ENCODE assay signal across 10 cellular contexts in genomic region chr2:224570328-224570993, GRCh38. TPM values are rescaled to one million over a fixed set of nuclear protein-coding genes. Genes with fewer than 3 reads are reported as not detected.
DNase-seq lines count a peak whose midpoint lies in the region; ATAC-seq, FAIRE-seq and TF ChIP-seq lines count a peak whose summit lies in the region.
"Had no signal": no experiment of that assay in that cellular context is flagged by ENCODE, and none has a peak within 500 bp of the region (broad histone marks: within the 10 kb centered on the region; RNA-seq: fewer than 3 reads in every experiment).

No MANE protein-coding gene starts in this region.

- no peaks in the 10 kb centered on the region for H3K27me3 ChIP-seq in keratinocyte (ENCODE audit: control insufficient read depth, extremely low read depth, insufficient read depth, low read length)

- peak; percentile 41 for FAIRE-seq in keratinocyte (lab: Jason Lieb, UNC)

- peaks cover 0 to 6% of the 10 kb centered on the region in 2 experiments for H3K36me3 ChIP-seq in keratinocyte (ENCODE audit: control insufficient read depth in 2 of 2, extremely low read depth in 1 of 2, insufficient read depth in 2 of 2, low read length in 2 of 2)

- ATAC-seq in GM21717 (IDR thresholded peaks at IDR 0.05; ENCODE audit: unreplicated experiment) (peak; percentile 48), SK-N-SH treated with all-trans-retinoic acid at 6 μM for 48 hours (peak; percentile 53; the same call in 2 of the 3 replicates), GM19455 (IDR thresholded peaks at IDR 0.05; ENCODE audit: unreplicated experiment) (no peak), HG03196 (IDR thresholded peaks at IDR 0.05; ENCODE audit: unreplicated experiment) (no peak), HG02884 (IDR thresholded peaks at IDR 0.05; ENCODE audit: unreplicated experiment) (no peak)
- ATAC-seq: PC-3 had no signal

- H4K20me1 ChIP-seq in keratinocyte (ENCODE audit: control insufficient read depth, extremely low read depth, insufficient read depth, low read length): peaks cover 14% of the 10 kb centered on the region

- peaks cover 2% of the 10 kb centered on the region for H3K9me3 ChIP-seq in keratinocyte (ENCODE audit: control insufficient read depth, low read depth, low read length)

- H3K27ac ChIP-seq in keratinocyte (ENCODE audit: control insufficient read depth, insufficient read depth, low read length): no peak overlapping the region

- no peak for TF ChIP-seq CTCF in keratinocyte (optimal IDR thresholded peaks at IDR 0.05 in 1 of 3, IDR thresholded peaks at IDR 0.05 in 1 of 3, conservative IDR thresholded peaks at IDR 0.05 in 1 of 3; ENCODE audit: extremely low read depth in 1 of 3, insufficient read depth in 2 of 3, low read length in 3 of 3)

- no peaks in the 10 kb centered on the region for H3K4me1 ChIP-seq in keratinocyte (ENCODE audit: control insufficient read depth, extremely low read depth, insufficient read depth, low read length)

- no peak overlapping the region for H3K4me3 ChIP-seq in keratinocyte (ENCODE audit: control insufficient read depth in 2 of 3, extremely low read depth in 1 of 3, insufficient read depth in 2 of 3, low read depth in 1 of 3, low read length in 3 of 3)

- peaks cover 97% of the 10 kb centered on the region for H3K79me2 ChIP-seq in keratinocyte (ENCODE audit: control insufficient read depth, insufficient read depth, low read length)

- H3K9ac ChIP-seq in keratinocyte (ENCODE audit: control insufficient read depth, extremely low read depth, insufficient read depth, low read length): no peak overlapping the region

- DNase-seq in Ammon's horn (ENCODE audit: low spot score): peak; percentile 37
- no peak for DNase-seq in keratinocyte (ENCODE audit: low read depth, low spot score)
- DNase-seq in central memory CD4-positive, alpha-beta T cell: no peak
- DNase-seq: activated CD8-positive, alpha-beta memory T cell treated with anti-CD3 and anti-CD28 coated beads, Interleukin-2, amount 50 U/mL, for 48 hours; PC-3 had no signal

- no peak overlapping the region for H3K4me2 ChIP-seq in keratinocyte (ENCODE audit: control insufficient read depth, extremely low read depth, insufficient read depth, low read depth, low read length)

- dilution Hi-C loops in keratinocyte (cut with MboI; ENCODE audit: extremely low pct_ligation_motif_present, low sequenced_read_pairs): no loop called here

- no peaks in the 10 kb centered on the region for H3K9me1 ChIP-seq in keratinocyte (ENCODE audit: control insufficient read depth, extremely low read depth, insufficient read depth, low read length)

- no peak overlapping the region for H2AFZ ChIP-seq in keratinocyte (ENCODE audit: control insufficient read depth, low read length)

TF ChIP-seq in SK-N-SH treated with all-trans-retinoic acid at 6 μM for 48 hours, 23 proteins besides CTCF, POLR2A, EP300 and RAD21:
- TF ChIP-seq TCF4 (CRISPR knock-in tag; IDR thresholded peaks at IDR 0.05; ENCODE audit: borderline replicate concordance): no peak
- TF ChIP-seq SNAI2 (CRISPR knock-in tag; IDR thresholded peaks at IDR 0.05): no peak
- TF ChIP-seq PATZ1 (CRISPR knock-in tag; IDR thresholded peaks at IDR 0.05; ENCODE audit: borderline replicate concordance): no peak
- TF ChIP-seq ARNTL (CRISPR knock-in tag; IDR thresholded peaks at IDR 0.05; ENCODE audit: borderline replicate concordance, low read depth): no peak
- no peak for TF ChIP-seq GLIS3 (CRISPR knock-in tag; IDR thresholded peaks at IDR 0.05)
- TF ChIP-seq TOX (CRISPR knock-in tag; IDR thresholded peaks at IDR 0.05; ENCODE audit: borderline replicate concordance): no peak
- TF ChIP-seq POU6F1 (CRISPR knock-in tag; IDR thresholded peaks at IDR 0.05; ENCODE audit: borderline replicate concordance, low read depth): no peak
- no peak for TF ChIP-seq BACH2 (CRISPR knock-in tag; IDR thresholded peaks at IDR 0.05; ENCODE audit: borderline replicate concordance)
- TF ChIP-seq RARB (CRISPR knock-in tag; IDR thresholded peaks at IDR 0.05): no peak
- no peak for TF ChIP-seq PPARA (CRISPR knock-in tag; IDR thresholded peaks at IDR 0.05; ENCODE audit: borderline replicate concordance)
- TF ChIP-seq CREB5 (CRISPR knock-in tag; IDR thresholded peaks at IDR 0.05; ENCODE audit: low read depth): no peak
- TF ChIP-seq ZFP30 (CRISPR knock-in tag; IDR thresholded peaks at IDR 0.05): no peak
- no peak for TF ChIP-seq CSDC2 (CRISPR knock-in tag; IDR thresholded peaks at IDR 0.05)
- no peak for TF ChIP-seq TSHZ2 (CRISPR knock-in tag; IDR thresholded peaks at IDR 0.05)
- no peak for TF ChIP-seq ESRRG (CRISPR knock-in tag; IDR thresholded peaks at IDR 0.05)
- TF ChIP-seq ZC3H10 (CRISPR knock-in tag; IDR thresholded peaks at IDR 0.05): no peak
- TF ChIP-seq ZNF565 (CRISPR knock-in tag; conservative IDR thresholded peaks at IDR 0.05; ENCODE audit: low read depth): no peak

RNA-seq across cellular contexts. Expression of gene CUL3, which starts 14.7 kb away (rescaled TPM):
- polyA plus RNA-seq in keratinocyte: 37.8 to 71.7 TPM (median 48.1 TPM) in 3 replicates
- polyA plus RNA-seq in keratinocyte (2011; ENCODE audit: low read depth): 153 TPM
- 43.1 and 69.8 TPM in 2 replicates for polyA plus RNA-seq in keratinocyte (2011; cell fraction: cytosol; rRNA removed)
- 42.1 and 59.2 TPM in 2 replicates for polyA plus RNA-seq in keratinocyte (2011; cell fraction: nucleus; rRNA removed)
- polyA plus RNA-seq in keratinocyte (2012; ENCODE audit: low replicate concordance): 67.6 and 79.3 TPM in 2 replicates
- polyA minus RNA-seq in keratinocyte: 23.3 to 77.5 TPM (median 34.0 TPM) in 3 replicates
- 28.2 TPM for polyA minus RNA-seq in keratinocyte (2011; cell fraction: cytosol; rRNA and poly(A)+ RNA removed)
- polyA minus RNA-seq in keratinocyte (2011; cell fraction: nucleus; rRNA and poly(A)+ RNA removed): 38.3 and 67.2 TPM in 2 replicates

Comparison
In these comparisons a context has a peak if more than half of its experiments do, and no peak if none do; other contexts are left out.
1. ATAC-seq: peak in GM21717 (single experiment) and SK-N-SH treated with all-trans-retinoic acid at 6 μM for 48 hours (single experiment); none in GM19455 (single experiment), HG03196 (single experiment) and HG02884 (single experiment).